Comparison of ENCODE assay signal across 18 cellular contexts in the genomic region with DNA sequence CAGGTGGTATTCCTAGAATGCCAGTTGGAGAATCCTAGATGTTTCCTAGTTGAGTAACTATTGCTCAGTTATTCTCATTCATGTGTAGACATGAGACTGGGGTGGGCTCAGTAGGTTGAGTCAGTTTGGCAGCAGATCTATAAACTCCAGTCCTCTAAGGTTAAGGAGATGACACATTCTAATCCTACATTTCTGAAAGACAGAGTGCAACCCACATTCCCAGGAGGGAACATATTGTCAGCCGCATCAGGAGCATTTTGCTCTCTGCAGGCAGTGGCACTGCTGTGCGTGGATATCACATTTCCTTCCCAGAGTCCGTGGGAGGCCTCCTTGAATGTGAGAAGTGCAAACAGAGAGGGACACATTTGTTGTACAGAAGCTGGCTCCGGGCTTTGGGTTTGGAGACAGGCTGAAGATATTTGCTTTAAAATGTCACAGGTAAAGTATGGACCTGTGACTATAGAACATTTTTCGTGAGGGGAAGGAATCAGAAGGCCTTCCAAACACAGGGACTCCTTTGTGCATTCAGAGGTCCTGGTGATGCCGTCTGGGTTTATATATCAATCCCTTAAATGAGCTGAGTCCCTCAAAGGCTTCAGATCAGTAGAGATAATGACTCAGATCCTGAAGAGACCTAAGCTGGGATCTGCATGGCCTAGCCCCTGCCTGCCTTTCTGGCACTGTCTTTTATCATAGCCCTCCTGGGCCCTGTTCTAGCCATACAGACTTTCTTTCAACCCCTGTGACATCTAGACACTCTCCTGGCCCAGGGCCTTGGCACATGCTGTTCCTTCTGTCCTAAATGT.
DNase-seq lines count a peak whose midpoint lies in the region; ATAC-seq and TF ChIP-seq lines count a peak whose summit lies in the region.
"Had no signal": no experiment of that assay in that cellular context is flagged by ENCODE, and none has a peak within 500 bp of the region (broad histone marks: within the 10 kb centered on the region; RNA-seq: fewer than 3 reads in every experiment).

No MANE protein-coding gene starts in this region.

- H3K4me1 Mint-ChIP-seq in endodermal cell (peaks cover 15% of the 10 kb centered on the region), progenitor cell of endocrine pancreas (ENCODE audit: low read depth) (peaks cover 7% of the 10 kb centered on the region)
- no peaks in the 10 kb centered on the region for H3K4me1 Mint-ChIP-seq in CD4-positive, alpha-beta T cell (ENCODE audit: low read depth)
- H3K4me1 Mint-ChIP-seq: memory B cell had no signal

- H3K9me3 ChIP-seq in endodermal cell (ENCODE audit: control insufficient read depth, low read length), result no peaks in the 10 kb centered on the region
- no peaks in the 10 kb centered on the region for H3K9me3 ChIP-seq in CD4-positive, alpha-beta T cell (ENCODE audit: control insufficient read depth, low read length)
- H3K9me3 ChIP-seq: Peyer's patch had no signal

- H3K4me3 ChIP-seq in endodermal cell (ENCODE audit: low read length), result no peak overlapping the region
- H3K4me3 ChIP-seq: Peyer's patch had no signal

- no peaks in the 10 kb centered on the region for H3K4me1 ChIP-seq in endodermal cell (ENCODE audit: control insufficient read depth, insufficient read depth, low read length)
- H3K4me1 ChIP-seq: Peyer's patch had no signal

- DNase-seq in NCI-H524 (lab: John Stamatoyannopoulos, UW), result peak; percentile 15 to 68
- DNase-seq in NCI-H524 treated with DMSO at 0.1 percent for 48 hours (lab: John Stamatoyannopoulos, UW), result no peak
- DNase-seq in NCI-H69 (lab: John Stamatoyannopoulos, UW), result peak; percentile 89
- peak; percentile 55 for DNase-seq in endodermal cell
- DNase-seq in progenitor cell of endocrine pancreas (ENCODE audit: low spot score, unreplicated experiment), result no peak
- DNase-seq in CD4-positive, alpha-beta T cell, result no peak
- no peak for DNase-seq in NCI-H2029 treated with DMSO at 0.1 percent for 48 hours (lab: John Stamatoyannopoulos, UW)
- DNase-seq: ACHN; activated CD4-positive, alpha-beta T cell treated with anti-CD3 and anti-CD28 coated beads, Interleukin-2, amount 50 U/mL, for 1 hour; activated T-cell treated with anti-CD3 and anti-CD28 coated beads, Interleukin-2, amount 50 U/mL, for 4 hours; amniotic stem cell; dermis blood vessel endothelial cell; NCI-H1930; Peyer's patch; stimulated activated CD4-positive, alpha-beta T cell treated with anti-CD3 and anti-CD28 coated beads, Interleukin-12 subunit alpha, Interleukin-12 subunit beta, amount 100 ng/mL, for 4 hours had no signal

- POLR2A ChIA-PET in CD4-positive, alpha-beta T cell (lab: Charles Lee), result no interaction called here

- no peak overlapping the region for H3K27ac ChIP-seq in endodermal cell (ENCODE audit: low read depth, low read length)
- H3K27ac ChIP-seq in CD4-positive, alpha-beta T cell (ENCODE audit: low read depth, low read length), result no peak overlapping the region
- H3K27ac ChIP-seq: Peyer's patch had no signal

- CTCF ChIA-PET in CD4-positive, alpha-beta T cell (lab: Charles Lee), result no interaction called here

- H3K4me3 Mint-ChIP-seq in endodermal cell (no peak overlapping the region), progenitor cell of endocrine pancreas (ENCODE audit: low read depth) (no peak overlapping the region)
- no peak overlapping the region for H3K4me3 Mint-ChIP-seq in CD4-positive, alpha-beta T cell
- H3K4me3 Mint-ChIP-seq: activated T-cell treated with anti-CD3 and anti-CD28 coated beads, Interleukin-2, amount 50 U/mL, for 4 hours; memory B cell; T-helper 1 cell treated with Interleukin-12 subunit alpha and Interleukin-12 subunit beta and Interleukin-4 antibody, amounts not matched to agents 30 μg/mL and 1 μg/mL, for 36 hours had no signal

- no peak overlapping the region for H3K9ac ChIP-seq in endodermal cell (ENCODE audit: extremely low read depth, low read length, poor library complexity, severe bottlenecking)

- H3K27me3 Mint-ChIP-seq in endodermal cell (ENCODE audit: insufficient read depth) (no peaks in the 10 kb centered on the region), progenitor cell of endocrine pancreas (no peaks in the 10 kb centered on the region)
- no peaks in the 10 kb centered on the region for H3K27me3 Mint-ChIP-seq in CD4-positive, alpha-beta T cell
- H3K27me3 Mint-ChIP-seq: memory B cell had no signal

- intact Hi-C loops in CD4-positive, alpha-beta T cell (cut with DNase I, micrococcal nuclease), result no loop called here

- no peaks in the 10 kb centered on the region for H3K9me3 Mint-ChIP-seq in endodermal cell
- no peaks in the 10 kb centered on the region for H3K9me3 Mint-ChIP-seq in progenitor cell of endocrine pancreas (ENCODE audit: low read depth)
- H3K9me3 Mint-ChIP-seq in CD4-positive, alpha-beta T cell, result peaks cover 3% of the 10 kb centered on the region
- H3K9me3 Mint-ChIP-seq: T-helper 1 cell treated with Interleukin-12 subunit alpha and Interleukin-12 subunit beta and Interleukin-4 antibody, amounts not matched to agents 30 μg/mL and 1 μg/mL, for 36 hours had no signal

- TF ChIP-seq CTCF in endodermal cell (conservative IDR thresholded peaks at IDR 0.05) (no peak), progenitor cell of endocrine pancreas (IDR thresholded peaks at IDR 0.05; ENCODE audit: unreplicated experiment) (no peak)
- TF ChIP-seq CTCF in CD4-positive, alpha-beta T cell (IDR thresholded peaks at IDR 0.05), result no peak

- no peaks in the 10 kb centered on the region for H3K36me3 Mint-ChIP-seq in endodermal cell (ENCODE audit: low read depth)
- H3K36me3 Mint-ChIP-seq in progenitor cell of endocrine pancreas (ENCODE audit: insufficient read depth), result peaks cover 2% of the 10 kb centered on the region
- no peaks in the 10 kb centered on the region for H3K36me3 Mint-ChIP-seq in CD4-positive, alpha-beta T cell (ENCODE audit: low read depth)
- H3K36me3 Mint-ChIP-seq: memory B cell had no signal

- no peaks in the 10 kb centered on the region for H3K36me3 ChIP-seq in endodermal cell (ENCODE audit: control insufficient read depth, insufficient read depth, low read length)
- H3K36me3 ChIP-seq: Peyer's patch had no signal

- no peaks in the 10 kb centered on the region for H3K27me3 ChIP-seq in endodermal cell (ENCODE audit: control insufficient read depth, insufficient read depth, low read length, poor library complexity, severe bottlenecking)
- no peaks in the 10 kb centered on the region for H3K27me3 ChIP-seq in CD4-positive, alpha-beta T cell (ENCODE audit: control insufficient read depth, insufficient read depth, low read length)
- H3K27me3 ChIP-seq: Peyer's patch had no signal

- 51 to 62% methylated on average over 5 to 6 of the region's 6 CpGs for WGBS in endodermal cell (ENCODE audit: insufficient coverage in 1 of 2, insufficient read length in 1 of 2), 2 experiments

- no peak for ATAC-seq in HG03521 (IDR thresholded peaks at IDR 0.05; ENCODE audit: unreplicated experiment)
- ATAC-seq in CD4-positive, alpha-beta T cell (ENCODE audit: poor library complexity), result no peak
- ATAC-seq: activated T-cell treated with anti-CD3 and anti-CD28 coated beads, Interleukin-2, amount 50 U/mL, for 4 hours had no signal

- peak overlapping the region; percentile 29 for H3K27ac Mint-ChIP-seq in endodermal cell
- peak overlapping the region; percentile 80 for H3K27ac Mint-ChIP-seq in progenitor cell of endocrine pancreas
- H3K27ac Mint-ChIP-seq in CD4-positive, alpha-beta T cell, result no peak overlapping the region
- H3K27ac Mint-ChIP-seq: memory B cell; T-helper 1 cell treated with Interleukin-12 subunit alpha and Interleukin-12 subunit beta and Interleukin-4 antibody, amounts not matched to agents 30 μg/mL and 1 μg/mL, for 36 hours had no signal

Comparison
In these comparisons a context has a peak if more than half of its experiments do, and no peak if none do; other contexts are left out.
1. DNase-seq: peak in NCI-H524 (2 of 2), NCI-H69 (single experiment) and endodermal cell (single experiment); none in NCI-H524 treated with DMSO at 0.1 percent for 48 hours (single experiment), progenitor cell of endocrine pancreas (single experiment), CD4-positive, alpha-beta T cell (0 of 10) and NCI-H2029 treated with DMSO at 0.1 percent for 48 hours (single experiment).